Comparison of ENCODE assay signal across 8 cellular contexts in genomic region chr2:130355578-130356431, GRCh38. TPM values are rescaled to one million over a fixed set of nuclear protein-coding genes. Genes with fewer than 3 reads are reported as not detected.
DNase-seq lines count a peak whose midpoint lies in the region; ATAC-seq and FAIRE-seq lines count a peak whose summit lies in the region.

Gene PTPN18, plus strand, starts transcription at chr2:130356056. Its CDS starts 52 bp downstream, at chr2:130356108.

- peak within 1 kb of the TSS; percentile 55 for H3K4me3 ChIP-seq in Jurkat, Clone E6-1 (ENCODE audit: low read length)
- H3K4me3 ChIP-seq in SJCRH30 = peak within 1 kb of the TSS; percentile 87

- H3K4me1 Mint-ChIP-seq in activated naive CD8-positive, alpha-beta T cell (ENCODE audit: low read depth) = peaks cover 12% of the 10 kb centered on the region

- H3K27ac ChIP-seq in SJCRH30 = peak within 1 kb of the TSS; percentile 31

- no peaks in the 10 kb centered on the region for H3K36me3 ChIP-seq in SJCRH30

- no peak for FAIRE-seq in urothelium cell line (lab: Jason Lieb, UNC)

- no peaks in the 10 kb centered on the region for H3K36me3 Mint-ChIP-seq in activated naive CD8-positive, alpha-beta T cell

- peaks cover 2% of the 10 kb centered on the region for H3K27me3 Mint-ChIP-seq in activated naive CD8-positive, alpha-beta T cell

- H3K4me3 Mint-ChIP-seq in activated naive CD8-positive, alpha-beta T cell = peak within 1 kb of the TSS; percentile 85

- H3K27me3 ChIP-seq in SJCRH30 = no peaks in the 10 kb centered on the region

- H3K9me3 Mint-ChIP-seq in activated naive CD8-positive, alpha-beta T cell (ENCODE audit: low read depth) = peaks cover 3% of the 10 kb centered on the region

- no peak within 1 kb of the TSS for H3K27ac Mint-ChIP-seq in activated naive CD8-positive, alpha-beta T cell

- H3K4me1 ChIP-seq in SJCRH30 = peaks cover 6% of the 10 kb centered on the region; the same call in 1 of the 2 replicates

- no peaks in the 10 kb centered on the region for H3K9me3 ChIP-seq in SJCRH30 (replicated peaks)

- DNase-seq in GM03348 (ENCODE audit: low spot score) (peak; percentile 98), SJCRH30 (peak; percentile 84 to 90), glomerular visceral epithelial cell (ENCODE audit: extremely low spot score) (peak; percentile 95), occipital lobe (lab: John Stamatoyannopoulos, UW) (peak; percentile 86), urothelium cell line (ENCODE audit: low spot score) (peak; percentile 95)
- DNase-seq in Jurkat, Clone E6-1 (ENCODE audit: low read depth, low spot score) = no peak

- peak; percentile 79 for ATAC-seq in GM21737 (IDR thresholded peaks at IDR 0.05; ENCODE audit: unreplicated experiment)

RNA-seq across cellular contexts. Expression of gene PTPN18, which starts in this region (rescaled TPM):
- 47.0 TPM for polyA plus RNA-seq in Jurkat, Clone E6-1 (2012; ENCODE audit: insufficient read depth, insufficient read length)
- total RNA-seq in SJCRH30 (2014; rRNA removed; shearing (Covaris generic)) = 15.4 and 18.6 TPM in 2 replicates
- total RNA-seq in occipital lobe = 16.7 TPM
